In the genomic region with DNA sequence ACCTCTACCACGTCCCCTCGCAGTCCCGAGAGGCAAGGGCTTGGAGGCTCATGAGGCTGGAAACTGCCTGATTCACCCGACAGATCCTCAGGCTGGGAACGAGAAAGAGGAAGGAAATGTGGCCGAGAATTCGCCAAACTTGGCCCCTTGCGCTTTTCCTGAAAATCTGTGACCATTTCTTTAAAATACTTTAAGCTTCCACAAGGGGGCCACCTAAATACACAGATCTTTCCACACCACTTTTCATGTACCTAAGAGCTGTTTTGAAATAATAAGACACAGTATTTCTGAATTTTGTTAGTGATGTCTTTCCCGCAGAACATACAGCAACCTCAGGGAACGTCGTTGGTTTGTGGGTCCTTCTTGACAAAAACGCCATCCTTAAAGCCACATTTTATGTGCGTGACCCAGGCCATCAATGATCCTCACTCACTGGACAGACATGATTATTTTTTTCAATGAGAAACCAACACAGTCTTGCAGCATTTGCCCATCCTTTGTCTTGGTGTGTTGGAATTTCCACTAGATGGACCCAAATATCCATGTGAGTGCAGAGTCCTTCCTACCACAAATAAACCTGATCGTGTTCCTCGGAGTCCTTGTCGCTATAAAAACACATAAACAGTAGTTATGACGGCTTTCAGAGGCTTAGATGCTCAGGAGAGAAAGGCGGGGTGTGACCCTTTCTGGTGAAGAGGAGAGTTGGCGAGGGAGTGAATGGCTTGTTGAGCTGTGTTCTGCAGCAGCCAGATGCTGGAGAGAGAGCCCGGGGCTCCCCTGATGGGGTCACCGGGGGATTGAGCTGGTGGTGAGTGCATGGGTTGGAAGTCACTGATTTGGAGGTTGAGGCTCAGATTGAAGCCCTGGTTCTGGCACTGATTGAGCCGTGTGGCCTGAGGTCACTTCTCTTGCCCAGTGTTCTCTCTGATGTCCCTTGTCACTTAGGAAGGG, we compare ENCODE assay signal across 9 cellular contexts. TPM values are rescaled to one million over a fixed set of nuclear protein-coding genes. Genes with fewer than 3 reads are reported as not detected.
DNase-seq lines count a peak whose midpoint lies in the region; ATAC-seq and TF ChIP-seq lines count a peak whose summit lies in the region.
"Had no signal": no experiment of that assay in that cellular context is flagged by ENCODE, and none has a peak within 500 bp of the region (broad histone marks: within the 10 kb centered on the region; RNA-seq: fewer than 3 reads in every experiment).

No MANE protein-coding gene starts in this region.

- ATAC-seq in CD8-positive, alpha-beta T cell = no peak
- ATAC-seq in T-cell (replicated peaks in 1 of 4) = no peak
- no peak for ATAC-seq in HG03196 (IDR thresholded peaks at IDR 0.05; ENCODE audit: unreplicated experiment)
- ATAC-seq: naive thymus-derived CD8-positive, alpha-beta T cell had no signal

- intact Hi-C loops in CD8-positive, alpha-beta T cell (cut with DNase I, micrococcal nuclease) = loop anchor here in 1 of 2 experiments (2.0 kb wide), 1 partner anchor 52 kb away; no protein-coding TSS in a partner anchor
- intact Hi-C loops in MCF 10A (cut with micrococcal nuclease) = loop anchor here (1.0 to 2.0 kb wide), 3 partner anchors 98 to 1035 kb away; no protein-coding TSS in a partner anchor

- POLR2A ChIA-PET in CD8-positive, alpha-beta T cell (lab: Charles Lee) = no interaction called here
- POLR2A ChIA-PET in MCF 10A (lab: Yijun Ruan, JAX) (interaction anchor here (0.6 to 1.0 kb wide), 7 partner anchors 10 to 1074 kb away, joined by 3 to 6 read pairs (median 3); no protein-coding TSS in a partner anchor), T-cell (lab: Charles Lee) (interaction anchor here in 1 of 2 donors (0.6 kb wide), 1 partner anchor 1523 kb away, joined by 3 read pairs; no protein-coding TSS in a partner anchor)

- TF ChIP-seq RAD21 in liver (IDR thresholded peaks at IDR 0.05) = peak; percentile 81

- no peak overlapping the region for H3K9ac ChIP-seq in liver (ENCODE audit: low read depth in 1 of 2, low read length in 2 of 2)

- no peak overlapping the region for H3K4me3 ChIP-seq in CD8-positive, alpha-beta T cell (ENCODE audit: low read depth, low read length)
- no peak overlapping the region for H3K4me3 ChIP-seq in liver (ENCODE audit: low read depth in 1 of 3, low read length in 3 of 3)

- no peaks in the 10 kb centered on the region for H3K9me3 ChIP-seq in CD8-positive, alpha-beta T cell (ENCODE audit: low read length)
- H3K9me3 ChIP-seq in liver (ENCODE audit: control insufficient read depth in 4 of 4, low read length in 3 of 4) = no peaks in the 10 kb centered on the region

- CTCF ChIA-PET in CD8-positive, alpha-beta T cell (lab: Charles Lee) = interaction anchor here (1.0 to 1.5 kb wide), 4 partner anchors 13 to 1780 kb away, joined by 3 to 7 read pairs (median 4); no protein-coding TSS in a partner anchor
- CTCF ChIA-PET in MCF 10A (lab: Yijun Ruan, JAX) (interaction anchor here (0.6 to 6.2 kb wide), 46 partner anchors 9 to 1376 kb away, joined by 3 to 59 read pairs (median 5); no protein-coding TSS in a partner anchor), T-cell (lab: Charles Lee) (interaction anchor here in 1 of 2 donors (0.7 to 1.4 kb wide), 2 partner anchors 52 to 1604 kb away, joined by 3 to 8 read pairs; no protein-coding TSS in a partner anchor)

- 37% methylated on average over 22 of the region's 22 CpGs for whole genome bisulfite sequencing in liver

- H3K27ac ChIP-seq in CD8-positive, alpha-beta T cell (ENCODE audit: low read depth, low read length) = no peak overlapping the region
- H3K27ac ChIP-seq in liver (ENCODE audit: low read depth in 1 of 2, low read length in 2 of 2) = no peak overlapping the region

- no peaks in the 10 kb centered on the region for H3K4me1 Mint-ChIP-seq in CD8-positive, alpha-beta T cell (ENCODE audit: low read depth)
- H3K4me1 Mint-ChIP-seq in MCF 10A (ENCODE audit: insufficient read depth, unreplicated experiment) = peaks cover 12% of the 10 kb centered on the region
- no peaks in the 10 kb centered on the region for H3K4me1 Mint-ChIP-seq in T-cell

- DNase-seq in CD8-positive, alpha-beta T cell = no peak
- peak; percentile 32 for DNase-seq in HCEC 1CT
- DNase-seq in NCI-H748 (lab: John Stamatoyannopoulos, UW; ENCODE audit: unreplicated experiment) = peak; percentile 78
- DNase-seq in MCF 10A (ENCODE audit: unreplicated experiment) = peak; percentile 62
- DNase-seq in T-cell = no peak
- DNase-seq in activated gamma-delta T cell (lab: John Stamatoyannopoulos, UW) = no peak

- no peak overlapping the region for H3K27ac Mint-ChIP-seq in CD8-positive, alpha-beta T cell
- no peak overlapping the region for H3K27ac Mint-ChIP-seq in MCF 10A (ENCODE audit: low read depth, unreplicated experiment)
- no peak overlapping the region for H3K27ac Mint-ChIP-seq in T-cell

- no TSS peak for BruUV-seq in MCF 10A (replicated peaks; lab: Mats Ljungman, UMichigan)

- H3K27me3 Mint-ChIP-seq in CD8-positive, alpha-beta T cell (ENCODE audit: low read depth) = peaks cover 6% of the 10 kb centered on the region
- H3K27me3 Mint-ChIP-seq in MCF 10A (ENCODE audit: insufficient read depth, unreplicated experiment) (peaks cover 43% of the 10 kb centered on the region), T-cell (peaks cover 26 to 28% of the 10 kb centered on the region in 2 donors)

- H3K4me1 ChIP-seq in CD8-positive, alpha-beta T cell (ENCODE audit: insufficient read depth, low read length) = no peaks in the 10 kb centered on the region
- peaks cover 0 to 4% (median 0%) of the 10 kb centered on the region in 4 donors for H3K4me1 ChIP-seq in liver (ENCODE audit: control insufficient read depth in 4 of 4, insufficient read depth in 4 of 4, low read length in 3 of 4)

- H3K36me3 Mint-ChIP-seq in CD8-positive, alpha-beta T cell = no peaks in the 10 kb centered on the region
- H3K36me3 Mint-ChIP-seq in MCF 10A (ENCODE audit: insufficient read depth, unreplicated experiment) = no peaks in the 10 kb centered on the region
- H3K36me3 Mint-ChIP-seq in T-cell = no peaks in the 10 kb centered on the region
- H3K36me3 Mint-ChIP-seq: naive thymus-derived CD8-positive, alpha-beta T cell had no signal

- TF ChIP-seq CTCF in CD8-positive, alpha-beta T cell (IDR thresholded peaks at IDR 0.05) = peak; percentile 34
- peak; percentile 51 for TF ChIP-seq CTCF in MCF 10A (IDR thresholded peaks at IDR 0.05; ENCODE audit: unreplicated experiment)
- peak; percentile 65 for TF ChIP-seq CTCF in liver (IDR thresholded peaks at IDR 0.05; ENCODE audit: low read depth, low read length, missing input control)

- no peaks in the 10 kb centered on the region for H3K27me3 ChIP-seq in CD8-positive, alpha-beta T cell (ENCODE audit: insufficient read depth, low read length)
- peaks cover 0 to 3% (median 0%) of the 10 kb centered on the region in 4 donors for H3K27me3 ChIP-seq in liver (ENCODE audit: control insufficient read depth in 4 of 4, insufficient read depth in 4 of 4, low read length in 3 of 4)

- no peaks in the 10 kb centered on the region for H3K9me3 Mint-ChIP-seq in CD8-positive, alpha-beta T cell
- H3K9me3 Mint-ChIP-seq in MCF 10A (ENCODE audit: unreplicated experiment) (peaks cover 7% of the 10 kb centered on the region), T-cell (no peaks in the 10 kb centered on the region)
- H3K9me3 Mint-ChIP-seq: naive thymus-derived CD8-positive, alpha-beta T cell had no signal

- H3K36me3 ChIP-seq in CD8-positive, alpha-beta T cell (ENCODE audit: insufficient read depth, low read length) = no peaks in the 10 kb centered on the region
- no peaks in the 10 kb centered on the region for H3K36me3 ChIP-seq in liver (ENCODE audit: control insufficient read depth in 4 of 4, insufficient read depth in 3 of 4, low read depth in 1 of 4, low read length in 3 of 4)

- H3K4me3 Mint-ChIP-seq in CD8-positive, alpha-beta T cell = no peak overlapping the region
- H3K4me3 Mint-ChIP-seq in MCF 10A (ENCODE audit: unreplicated experiment) (no peak overlapping the region), T-cell (no peak overlapping the region)
- H3K4me3 Mint-ChIP-seq: naive thymus-derived CD8-positive, alpha-beta T cell had no signal

TF ChIP-seq in liver, 16 proteins besides CTCF, POLR2A, EP300 and RAD21 (continues in another document):
- TF ChIP-seq REST (IDR thresholded peaks at IDR 0.05) (no peak), HNF4G (IDR thresholded peaks at IDR 0.05) (no peak), TAF1 (conservative IDR thresholded peaks at IDR 0.05) (no peak), JUND (IDR thresholded peaks at IDR 0.05) (no peak), HNF4A (conservative IDR thresholded peaks at IDR 0.05) (no peak), SP1 (IDR thresholded peaks at IDR 0.05) (no peak), MAX (IDR thresholded peaks at IDR 0.05) (no peak), NR2F2 (IDR thresholded peaks at IDR 0.05) (no peak), FOXA1 (IDR thresholded peaks at IDR 0.05) (no peak), YY1 (IDR thresholded peaks at IDR 0.05) (no peak)

RNA-seq across cellular contexts. Expression of gene DCDC2C, which starts 25.0 kb away (rescaled TPM):
- total RNA-seq in CD8-positive, alpha-beta T cell = not detected
- total RNA-seq in MCF 10A (2022) (not detected in 2 replicates), liver (not detected), T-cell (not detected)
- not detected for polyA plus RNA-seq in liver
- total RNA-seq: naive thymus-derived CD8-positive, alpha-beta T cell had no signal
- polyA plus RNA-seq: naive thymus-derived CD8-positive, alpha-beta T cell had no signal

Comparison
In these comparisons a context has a peak if more than half of its experiments do, and no peak if none do; other contexts are left out.
1. DNase-seq: peak in HCEC 1CT (single experiment), NCI-H748 (single experiment) and MCF 10A (single experiment); none in CD8-positive, alpha-beta T cell (0 of 7), T-cell (0 of 34) and activated gamma-delta T cell (single experiment).
2. Peak in every context shown above with its lines, with median percentiles within 50 percentile points of each other: CTCF ChIP-seq.